Comparison of ENCODE assay signal across 8 cellular contexts in the genomic region with DNA sequence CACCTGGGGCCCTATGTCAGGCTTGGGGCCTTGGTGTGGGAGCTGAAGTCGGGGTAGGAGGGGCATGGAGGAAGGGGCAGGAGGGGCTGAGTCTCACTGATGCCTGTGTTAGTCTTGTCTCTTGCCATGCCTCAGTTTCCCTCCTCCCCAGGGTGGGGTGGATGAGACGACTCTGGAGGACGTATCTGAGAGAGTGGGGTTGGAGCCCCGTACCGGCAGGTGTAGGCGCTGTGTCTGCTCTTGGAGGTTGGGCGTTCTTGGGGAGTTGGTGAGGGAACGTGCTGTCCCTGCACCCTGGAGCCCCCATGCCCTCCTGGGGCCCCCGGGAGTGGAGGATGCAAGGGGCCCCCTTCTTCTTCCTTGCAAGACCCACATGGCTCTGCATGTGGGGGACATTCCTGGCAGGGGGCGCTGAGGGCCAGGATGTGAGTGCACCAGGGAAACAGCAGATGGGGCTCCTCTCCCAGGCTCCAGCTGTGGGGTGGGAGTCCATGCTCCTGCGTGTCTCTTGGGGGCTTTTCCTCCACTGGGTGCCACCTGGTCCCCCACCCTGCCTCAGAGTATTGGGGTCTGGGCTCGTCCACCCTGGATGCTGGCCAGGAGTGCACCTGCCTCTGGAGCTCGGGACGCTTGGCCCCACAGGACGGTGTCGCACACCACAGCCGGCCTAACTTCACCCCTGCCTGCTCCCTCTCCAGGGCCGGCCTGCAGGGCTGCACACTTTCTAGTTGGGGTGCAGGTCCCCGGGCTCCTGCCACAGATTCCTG. TPM values are rescaled to one million over a fixed set of nuclear protein-coding genes. Genes with fewer than 3 reads are reported as not detected.
DNase-seq lines count a peak whose midpoint lies in the region; ATAC-seq, FAIRE-seq and TF ChIP-seq lines count a peak whose summit lies in the region.

No MANE protein-coding gene starts in this region.

- DNase-seq in SK-N-SH (peak; percentile 77), endothelial cell of umbilical vein (ENCODE audit: low read depth, low spot score) (peak; percentile 23), sigmoid colon (no peak), NK-92 (lab: John Stamatoyannopoulos, UW; ENCODE audit: unreplicated experiment) (no peak), GM19240 (ENCODE audit: insufficient read length, low spot score) (no peak), NCI-H1417 treated with DMSO at 0.1 percent for 48 hours (lab: John Stamatoyannopoulos, UW) (no peak)
- peak; percentile 79 for DNase-seq in activated CD4-positive, alpha-beta T cell treated with anti-CD3 and anti-CD28 coated beads for 36 hours

- H2AFZ ChIP-seq in SK-N-SH (ENCODE audit: low read depth), result no peak overlapping the region
- H2AFZ ChIP-seq in endothelial cell of umbilical vein (ENCODE audit: low read depth, low read length), result peak overlapping the region; percentile 60

- H3K9me3 ChIP-seq in SK-N-SH, result no peaks in the 10 kb centered on the region
- H3K9me3 ChIP-seq in endothelial cell of umbilical vein (replicated peaks; ENCODE audit: control insufficient read depth, insufficient read depth, low read length), result no peaks in the 10 kb centered on the region
- H3K9me3 ChIP-seq in sigmoid colon, result no peaks in the 10 kb centered on the region

- dilution Hi-C loops in endothelial cell of umbilical vein (cut with MboI; ENCODE audit: extremely low pct_ligation_motif_present, low sequenced_read_pairs), result no loop called here

- POLR2A ChIA-PET in SK-N-SH (lab: Yijun Ruan, JAX) (no interaction called here), endothelial cell of umbilical vein (lab: Charles Lee) (no interaction called here)
- POLR2A ChIA-PET in activated CD4-positive, alpha-beta T cell treated with anti-CD3 and anti-CD28 coated beads for 36 hours (lab: Charles Lee), result no interaction called here

- H3K4me3 ChIP-seq in SK-N-SH (ENCODE audit: low read depth in 2 of 2, low read length in 1 of 2) (no peak overlapping the region), endothelial cell of umbilical vein (replicated peaks in 1 of 3; ENCODE audit: insufficient read depth in 1 of 3, low read depth in 1 of 3, low read length in 3 of 3) (no peak overlapping the region), sigmoid colon (peak overlapping the region in 3 of 4 donors; percentile 63 to 68 (median 66))

- peak; percentile 67 for TF ChIP-seq RAD21 in SK-N-SH (IDR thresholded peaks at IDR 0.05; ENCODE audit: low read length)

- H3K9ac ChIP-seq in SK-N-SH (no peak overlapping the region), endothelial cell of umbilical vein (replicated peaks; ENCODE audit: extremely low read depth, insufficient read depth, low read length) (peak overlapping the region; percentile 33)

- H3K27ac ChIP-seq in SK-N-SH (ENCODE audit: low read depth in 2 of 2, low read length in 1 of 2), result no peak overlapping the region
- H3K27ac ChIP-seq in endothelial cell of umbilical vein (ENCODE audit: insufficient read depth, low read depth, low read length), result peak overlapping the region; percentile 53
- peak overlapping the region; percentile 83 to 91 (median 89) for H3K27ac ChIP-seq in sigmoid colon

- H3K4me3 Mint-ChIP-seq in activated CD4-positive, alpha-beta T cell treated with anti-CD3 and anti-CD28 coated beads for 36 hours, result peak overlapping the region; percentile 98

- no peak for FAIRE-seq in endothelial cell of umbilical vein (lab: Jason Lieb, UNC)

- no peaks in the 10 kb centered on the region for H3K9me1 ChIP-seq in endothelial cell of umbilical vein (replicated peaks; ENCODE audit: control insufficient read depth, extremely low read depth, insufficient read depth, low read length)

- H3K27ac Mint-ChIP-seq in activated CD4-positive, alpha-beta T cell treated with anti-CD3 and anti-CD28 coated beads for 36 hours, result peak overlapping the region; percentile 98

- no peaks in the 10 kb centered on the region for H3F3A ChIP-seq in SK-N-SH (replicated peaks; ENCODE audit: insufficient read depth)

- ATAC-seq in SK-N-SH treated with all-trans-retinoic acid at 6 μM for 48 hours, result no peak
- peak; percentile 28 for ATAC-seq in activated CD4-positive, alpha-beta T cell treated with anti-CD3 and anti-CD28 coated beads for 36 hours

- TF ChIP-seq POLR2A in endothelial cell of umbilical vein (IDR thresholded peaks at IDR 0.05; ENCODE audit: low read depth, low read length) (no peak), sigmoid colon (IDR thresholded peaks at IDR 0.05) (no peak)

- H3K4me1 Mint-ChIP-seq in activated CD4-positive, alpha-beta T cell treated with anti-CD3 and anti-CD28 coated beads for 36 hours, result peaks cover 35% of the 10 kb centered on the region

- H3K4me2 ChIP-seq in SK-N-SH (no peak overlapping the region), endothelial cell of umbilical vein (ENCODE audit: insufficient read depth, low read length) (peak overlapping the region; percentile 53)

- TF ChIP-seq CTCF in SK-N-SH (IDR thresholded peaks at IDR 0.05) (peak; percentile 30), endothelial cell of umbilical vein (IDR thresholded peaks at IDR 0.05; ENCODE audit: extremely low read depth in 1 of 2, insufficient read depth in 1 of 2, low read depth in 1 of 2, low read length in 2 of 2) (peak; percentile 48 to 59), sigmoid colon (IDR thresholded peaks at IDR 0.05) (peak in 3 of 4 experiments; percentile 10 to 17 (median 14))

- H3K27me3 ChIP-seq in SK-N-SH (ENCODE audit: insufficient read depth) (no peaks in the 10 kb centered on the region), endothelial cell of umbilical vein (ENCODE audit: control insufficient read depth in 2 of 2, insufficient read depth in 2 of 2, low read length in 2 of 2) (no peaks in the 10 kb centered on the region), sigmoid colon (peaks cover 0 to 5% (median 0%) of the 10 kb centered on the region in 3 donors)

- TF ChIP-seq EP300 in SK-N-SH (IDR thresholded peaks at IDR 0.05; ENCODE audit: borderline replicate concordance in 1 of 2, low read depth in 1 of 2, low read length in 1 of 2) (no peak), sigmoid colon (IDR thresholded peaks at IDR 0.05) (no peak)

- intact Hi-C loops in activated CD4-positive, alpha-beta T cell treated with anti-CD3 and anti-CD28 coated beads for 36 hours (cut with DNase I, micrococcal nuclease), result loop anchor here in 1 of 2 experiments (5.0 kb wide), 1 partner anchor 232 kb away; no protein-coding TSS in a partner anchor
- intact Hi-C loops in endothelial cell of umbilical vein (cut with micrococcal nuclease), result loop anchor here (1.0 kb wide), 1 partner anchor 30 kb away; no protein-coding TSS in a partner anchor
- intact Hi-C loops in sigmoid colon (cut with DNase I), result loop anchor here (10.0 kb wide), 1 partner anchor 90 kb away; no protein-coding TSS in a partner anchor

- no peaks in the 10 kb centered on the region for H3K79me2 ChIP-seq in SK-N-SH (ENCODE audit: insufficient read depth)
- no peaks in the 10 kb centered on the region for H3K79me2 ChIP-seq in endothelial cell of umbilical vein (ENCODE audit: control insufficient read depth, insufficient read depth, low read length)

- BruUV-seq in endothelial cell of umbilical vein (replicated peaks; lab: Mats Ljungman, UMichigan), result no TSS peak

- no peaks in the 10 kb centered on the region for H3K36me3 ChIP-seq in SK-N-SH (replicated peaks in 1 of 2; ENCODE audit: control insufficient read depth in 1 of 2, insufficient read depth in 2 of 2, low read length in 1 of 2)
- H3K36me3 ChIP-seq in endothelial cell of umbilical vein (ENCODE audit: control insufficient read depth in 2 of 2, extremely low read depth in 1 of 2, insufficient read depth in 2 of 2, low read length in 2 of 2), result peaks cover 0 to 3% of the 10 kb centered on the region in 2 experiments
- peaks cover 5 to 21% (median 6%) of the 10 kb centered on the region in 4 donors for H3K36me3 ChIP-seq in sigmoid colon

- H3K4me1 ChIP-seq in SK-N-SH (ENCODE audit: control insufficient read depth in 1 of 2, insufficient read depth in 2 of 2, low read depth in 1 of 2, low read length in 1 of 2) (peaks cover 0 to 4% of the 10 kb centered on the region in 2 experiments; a peak in 1 of 4 replicates), endothelial cell of umbilical vein (ENCODE audit: control insufficient read depth, extremely low read depth, insufficient read depth, low read length) (peaks cover 23% of the 10 kb centered on the region), sigmoid colon (peaks cover 0 to 35% (median 34%) of the 10 kb centered on the region in 4 donors)

- CTCF ChIA-PET in SK-N-SH (lab: Yijun Ruan, JAX) (interaction anchor here (0.6 to 3.3 kb wide), 8 partner anchors 10 to 870 kb away, joined by 3 to 16 read pairs (median 6); no protein-coding TSS in a partner anchor), endothelial cell of umbilical vein (lab: Charles Lee) (interaction anchor here (0.7 to 2.9 kb wide), 4 partner anchors 23 to 870 kb away, joined by 3 to 23 read pairs (median 4); no protein-coding TSS in a partner anchor)
- CTCF ChIA-PET in activated CD4-positive, alpha-beta T cell treated with anti-CD3 and anti-CD28 coated beads for 36 hours (lab: Charles Lee), result interaction anchor here (3.6 kb wide), 1 partner anchor 30 kb away, joined by 25 read pairs; a partner anchor contains a TSS

- H4K20me1 ChIP-seq in SK-N-SH (ENCODE audit: insufficient read depth) (no peaks in the 10 kb centered on the region), endothelial cell of umbilical vein (replicated peaks; ENCODE audit: control insufficient read depth, extremely low read depth, insufficient read depth, low read length) (no peaks in the 10 kb centered on the region)

- no peaks in the 10 kb centered on the region for H3K9me2 ChIP-seq in SK-N-SH

- no peaks in the 10 kb centered on the region for H3K27me3 Mint-ChIP-seq in activated CD4-positive, alpha-beta T cell treated with anti-CD3 and anti-CD28 coated beads for 36 hours

- H3K36me3 Mint-ChIP-seq in activated CD4-positive, alpha-beta T cell treated with anti-CD3 and anti-CD28 coated beads for 36 hours (ENCODE audit: low read depth), result peaks cover 28% of the 10 kb centered on the region

- no peaks in the 10 kb centered on the region for H3K9me3 Mint-ChIP-seq in activated CD4-positive, alpha-beta T cell treated with anti-CD3 and anti-CD28 coated beads for 36 hours (ENCODE audit: low read depth)

- WGBS in SK-N-SH (ENCODE audit: low lambda C conversion rate), result 73% methylated on average over 8 of the region's 19 CpGs
- 30 to 40% methylated on average over 19 of the region's 19 CpGs for WGBS in sigmoid colon, 2 donors

RNA-seq across cellular contexts. Expression of a gene that starts 1.4 kb away (rescaled TPM):
- 0.19 and 0.28 TPM in 2 replicates for polyA plus RNA-seq in SK-N-SH (2012; rRNA removed)
- polyA plus RNA-seq in SK-N-SH (2012; cell fraction: cytosol; rRNA removed), result 0.03 and 0.08 TPM in 2 replicates
- 0.61 and 0.96 TPM in 2 replicates for polyA plus RNA-seq in SK-N-SH (2012; cell fraction: nucleus; rRNA removed)
- total RNA-seq in activated CD4-positive, alpha-beta T cell treated with anti-CD3 and anti-CD28 coated beads for 36 hours, result 100 to 1,000 TPM; 135 to 145 TPM
- 36.4 and 40.9 TPM in 2 replicates for total RNA-seq in endothelial cell of umbilical vein
- polyA plus RNA-seq in endothelial cell of umbilical vein, result 49.4 and 62.5 TPM in 2 replicates
- polyA plus RNA-seq in endothelial cell of umbilical vein (2011; cell fraction: cytosol; rRNA removed), result 20.4 and 32.8 TPM in 2 replicates
- polyA plus RNA-seq in endothelial cell of umbilical vein (2011; cell fraction: nucleus; rRNA removed), result 175 and 223 TPM in 2 replicates
- polyA plus RNA-seq in endothelial cell of umbilical vein (2012), result 21.7 and 22.2 TPM in 2 replicates
- 15.9 and 22.0 TPM in 2 replicates for polyA minus RNA-seq in endothelial cell of umbilical vein
- not detected for polyA minus RNA-seq in endothelial cell of umbilical vein (2011; cell fraction: cytosol; rRNA and poly(A)+ RNA removed)
- 24.5 and 44.3 TPM in 2 replicates for polyA minus RNA-seq in endothelial cell of umbilical vein (2011; cell fraction: nucleus; rRNA and poly(A)+ RNA removed)
- total RNA-seq in sigmoid colon, result 10 to 100 TPM; 37.5 to 73.4 (median 60.4) TPM
- 100 to 1,000 TPM in 1 of 3 donors, 10 to 100 TPM in 2; 53.5 to 185 (median 64.7) TPM for polyA plus RNA-seq in sigmoid colon

RNA-seq across cellular contexts. Expression of a gene that starts 24.7 kb away (rescaled TPM):
- 0.03 and 0.05 TPM in 2 replicates for polyA plus RNA-seq in SK-N-SH (2012; rRNA removed)
- 0.06 TPM in 1 of 2 replicates, not detected in the other for polyA plus RNA-seq in SK-N-SH (2012; cell fraction: cytosol; rRNA removed)
- 0.14 and 0.20 TPM in 2 replicates for polyA plus RNA-seq in SK-N-SH (2012; cell fraction: nucleus; rRNA removed)
- under 1 TPM in 1 of 2 experiments, not detected in 1; 0.14 TPM for total RNA-seq in activated CD4-positive, alpha-beta T cell treated with anti-CD3 and anti-CD28 coated beads for 36 hours
- total RNA-seq in endothelial cell of umbilical vein, result not detected in 2 replicates
- polyA plus RNA-seq in endothelial cell of umbilical vein, result 0.07 TPM in 1 of 2 replicates, not detected in the other
- 0.04 TPM in 1 of 2 replicates, not detected in the other for polyA plus RNA-seq in endothelial cell of umbilical vein (2011; cell fraction: cytosol; rRNA removed)
- polyA plus RNA-seq in endothelial cell of umbilical vein (2011; cell fraction: nucleus; rRNA removed), result 0.16 and 0.21 TPM in 2 replicates
- polyA plus RNA-seq in endothelial cell of umbilical vein (2012), result not detected in 2 replicates
- polyA minus RNA-seq in endothelial cell of umbilical vein, result not detected in 2 replicates
- not detected for polyA minus RNA-seq in endothelial cell of umbilical vein (2011; cell fraction: cytosol; rRNA and poly(A)+ RNA removed)
- not detected in 2 replicates for polyA minus RNA-seq in endothelial cell of umbilical vein (2011; cell fraction: nucleus; rRNA and poly(A)+ RNA removed)
- total RNA-seq in sigmoid colon, result under 1 TPM in 1 of 4 donors, not detected in 3; 0.36 TPM
- 1 to 10 TPM in 1 of 3 donors, under 1 TPM in 1, not detected in 1; 0.61 to 1.2 TPM for polyA plus RNA-seq in sigmoid colon

RNA-seq across cellular contexts. Expression of a gene that starts 28.4 kb away (rescaled TPM):
- polyA plus RNA-seq in SK-N-SH (2012; rRNA removed), result 15.1 and 16.6 TPM in 2 replicates
- polyA plus RNA-seq in SK-N-SH (2012; cell fraction: cytosol; rRNA removed), result 5.9 and 8.7 TPM in 2 replicates
- polyA plus RNA-seq in SK-N-SH (2012; cell fraction: nucleus; rRNA removed), result 64.1 and 71.4 TPM in 2 replicates
- 10 to 100 TPM; 32.4 to 39.2 TPM for total RNA-seq in activated CD4-positive, alpha-beta T cell treated with anti-CD3 and anti-CD28 coated beads for 36 hours
- total RNA-seq in endothelial cell of umbilical vein, result 34.0 and 34.7 TPM in 2 replicates
- 19.8 and 22.1 TPM in 2 replicates for polyA plus RNA-seq in endothelial cell of umbilical vein
- 10.8 and 14.2 TPM in 2 replicates for polyA plus RNA-seq in endothelial cell of umbilical vein (2011; cell fraction: cytosol; rRNA removed)
- 98.6 and 107 TPM in 2 replicates for polyA plus RNA-seq in endothelial cell of umbilical vein (2011; cell fraction: nucleus; rRNA removed)
- polyA plus RNA-seq in endothelial cell of umbilical vein (2012), result 12.5 and 15.3 TPM in 2 replicates
- polyA minus RNA-seq in endothelial cell of umbilical vein, result 25.1 and 27.6 TPM in 2 replicates
- polyA minus RNA-seq in endothelial cell of umbilical vein (2011; cell fraction: cytosol; rRNA and poly(A)+ RNA removed), result 21.4 TPM
- 46.9 and 75.5 TPM in 2 replicates for polyA minus RNA-seq in endothelial cell of umbilical vein (2011; cell fraction: nucleus; rRNA and poly(A)+ RNA removed)
- total RNA-seq in sigmoid colon, result 10 to 100 TPM; 23.6 to 37.7 (median 27.9) TPM
- polyA plus RNA-seq in sigmoid colon, result 10 to 100 TPM; 11.4 to 25.4 (median 13.4) TPM

RNA-seq across cellular contexts. Expression of a gene that starts 31.8 kb away (rescaled TPM):
- polyA plus RNA-seq in SK-N-SH (2012; rRNA removed) (28.0 and 33.7 TPM in 2 replicates), endothelial cell of umbilical vein (29.6 and 39.3 TPM in 2 replicates), sigmoid colon (10 to 100 TPM; 28.2 to 53.2 (median 42.1) TPM)
- polyA plus RNA-seq in SK-N-SH (2012; cell fraction: cytosol; rRNA removed), result 13.0 and 22.1 TPM in 2 replicates
- polyA plus RNA-seq in SK-N-SH (2012; cell fraction: nucleus; rRNA removed), result 43.9 and 44.0 TPM in 2 replicates
- total RNA-seq in activated CD4-positive, alpha-beta T cell treated with anti-CD3 and anti-CD28 coated beads for 36 hours, result 10 to 100 TPM; 23.7 to 36.8 TPM
- total RNA-seq in endothelial cell of umbilical vein (55.8 and 56.8 TPM in 2 replicates), sigmoid colon (10 to 100 TPM in 3 of 4 donors, 1 to 10 TPM in 1; 8.6 to 18.2 (median 15.3) TPM)
- polyA plus RNA-seq in endothelial cell of umbilical vein (2011; cell fraction: cytosol; rRNA removed), result 28.5 and 33.2 TPM in 2 replicates
- polyA plus RNA-seq in endothelial cell of umbilical vein (2011; cell fraction: nucleus; rRNA removed), result 32.5 and 39.1 TPM in 2 replicates
- 40.0 and 43.3 TPM in 2 replicates for polyA plus RNA-seq in endothelial cell of umbilical vein (2012)
- polyA minus RNA-seq in endothelial cell of umbilical vein, result 15.0 and 18.6 TPM in 2 replicates
- 5.0 TPM for polyA minus RNA-seq in endothelial cell of umbilical vein (2011; cell fraction: cytosol; rRNA and poly(A)+ RNA removed)
- polyA minus RNA-seq in endothelial cell of umbilical vein (2011; cell fraction: nucleus; rRNA and poly(A)+ RNA removed), result 6.7 and 8.4 TPM in 2 replicates

Comparison
In these comparisons a context has a peak if more than half of its experiments do, and no peak if none do; other contexts are left out.
1. DNase-seq: peak in SK-N-SH (single experiment), activated CD4-positive, alpha-beta T cell treated with anti-CD3 and anti-CD28 coated beads for 36 hours (single experiment) and endothelial cell of umbilical vein (single experiment); none in sigmoid colon (single experiment), NK-92 (single experiment), GM19240 (single experiment) and NCI-H1417 treated with DMSO at 0.1 percent for 48 hours (single experiment).
2. H3K27ac ChIP-seq: peak in endothelial cell of umbilical vein (single experiment) and sigmoid colon (4 of 4); none in SK-N-SH (0 of 2).
3. H3K4me3 ChIP-seq: peak in sigmoid colon (3 of 4); none in SK-N-SH (0 of 2) and endothelial cell of umbilical vein (0 of 3).
4. Peak in every context shown above with its lines, with median percentiles within 50 percentile points of each other: CTCF ChIP-seq.